13 cellular contexts compared by ENCODE assay signal in the genomic region with DNA sequence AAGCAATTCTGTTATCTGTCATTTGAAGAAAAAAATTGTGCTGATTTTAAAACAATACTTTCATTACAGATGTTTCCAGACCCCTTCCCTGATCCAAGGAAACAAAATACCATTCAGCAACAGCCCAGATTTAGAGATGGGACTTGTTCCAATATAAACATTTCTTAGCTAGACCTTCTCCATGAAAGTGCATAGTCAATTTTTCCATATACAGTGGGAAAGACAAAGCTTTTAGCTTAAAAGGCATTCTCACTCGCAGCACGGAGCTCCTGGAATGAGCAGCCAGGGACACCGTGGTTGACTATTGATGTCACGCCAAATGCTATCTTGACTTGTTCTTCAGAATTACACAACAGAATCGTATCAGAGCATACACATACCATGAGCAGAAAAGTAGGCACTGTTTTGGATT. TPM values are rescaled to one million over a fixed set of nuclear protein-coding genes. Genes with fewer than 3 reads are reported as not detected.
A peak's percentile ranks its signal among the peaks of the same experiment; 100 is the strongest.
DNase-seq lines count a peak whose midpoint lies in the region; ATAC-seq, FAIRE-seq and TF ChIP-seq lines count a peak whose summit lies in the region.
"Had no signal": no experiment of that assay in that cellular context is flagged by ENCODE, and none has a peak within 500 bp of the region (broad histone marks: within the 10 kb centered on the region; RNA-seq: fewer than 3 reads in every experiment).

No MANE protein-coding gene starts in this region.

- H4K20me1 ChIP-seq in GM23248 (ENCODE audit: insufficient read depth) (no peaks in the 10 kb centered on the region), astrocyte (ENCODE audit: insufficient read depth, low read length) (no peaks in the 10 kb centered on the region)

- peaks cover 27% of the 10 kb centered on the region for H3K36me3 ChIP-seq in GM23248 (ENCODE audit: low read depth)
- no peaks in the 10 kb centered on the region for H3K36me3 ChIP-seq in astrocyte (ENCODE audit: insufficient read depth, low read length)
- peaks cover 0 to 4% (median 0%) of the 10 kb centered on the region in 9 donors for H3K36me3 ChIP-seq in heart right ventricle
- no peaks in the 10 kb centered on the region for H3K36me3 ChIP-seq in gastrocnemius medialis

- intact Hi-C loops in heart right ventricle (cut with DNase I) (no loop called here), gastrocnemius medialis (cut with DNase I; ENCODE audit: low total_unique reads) (no loop called here)

- peak; percentile 84 for DNase-seq in GM23248
- peak; percentile 97 for DNase-seq in astrocyte (ENCODE audit: low read depth)
- DNase-seq in heart right ventricle: peak in 1 of 2 donors; percentile 68
- no peak for DNase-seq in gastrocnemius medialis
- DNase-seq in activated T-cell treated with anti-CD3 and anti-CD28 coated beads, Interleukin-2, amount 50 U/mL, for 24 hours: no peak
- DNase-seq in DMS53 (lab: John Stamatoyannopoulos, UW): no peak
- DNase-seq: activated CD8-positive, alpha-beta memory T cell treated with anti-CD3 and anti-CD28 coated beads, Interleukin-2, amount 10 ng/mL, durations not matched to agents 7 days and 5 days; COR-L47; NCI-H226; substantia nigra; SW 1271 had no signal

- no peak overlapping the region for H3K27ac Mint-ChIP-seq in astrocyte (ENCODE audit: unreplicated experiment)
- no peak overlapping the region for H3K27ac Mint-ChIP-seq in activated T-cell treated with anti-CD3 and anti-CD28 coated beads, Interleukin-2, amount 50 U/mL, for 24 hours
- H3K27ac Mint-ChIP-seq: activated CD8-positive, alpha-beta memory T cell treated with anti-CD3 and anti-CD28 coated beads, Interleukin-2, amount 10 ng/mL, durations not matched to agents 7 days and 5 days had no signal

- in situ Hi-C loops in GM23248 (cut with MboI): no loop called here
- in situ Hi-C loops in gastrocnemius medialis (cut with MboI; ENCODE audit: low sequenced_read_pairs in 4 of 4): no loop called here

- no peaks in the 10 kb centered on the region for H3K36me3 Mint-ChIP-seq in astrocyte (ENCODE audit: low read depth, unreplicated experiment)
- H3K36me3 Mint-ChIP-seq in activated T-cell treated with anti-CD3 and anti-CD28 coated beads, Interleukin-2, amount 50 U/mL, for 24 hours (ENCODE audit: low read depth): no peaks in the 10 kb centered on the region

- TF ChIP-seq POLR2A in gastrocnemius medialis (IDR thresholded peaks at IDR 0.05): no peak

- peaks cover 22% of the 10 kb centered on the region for H3K4me1 Mint-ChIP-seq in astrocyte (ENCODE audit: low read depth, unreplicated experiment)
- peaks cover 22% of the 10 kb centered on the region for H3K4me1 Mint-ChIP-seq in activated T-cell treated with anti-CD3 and anti-CD28 coated beads, Interleukin-2, amount 50 U/mL, for 24 hours (ENCODE audit: low read depth)

- FAIRE-seq in astrocyte (lab: Jason Lieb, UNC): peak; percentile 89

- H3K79me2 ChIP-seq in GM23248 (ENCODE audit: insufficient read depth): peaks cover 89% of the 10 kb centered on the region
- H3K79me2 ChIP-seq in astrocyte (ENCODE audit: insufficient read depth, low read length): peaks cover 9% of the 10 kb centered on the region

- H3K27ac ChIP-seq in GM23248 (peak overlapping the region; percentile 86), astrocyte (ENCODE audit: low read depth, low read length) (peak overlapping the region; percentile 79), heart right ventricle (peak overlapping the region; percentile 65 to 89 (median 78)), gastrocnemius medialis (peak overlapping the region; percentile 60 to 75 (median 63))

- H3K9me3 Mint-ChIP-seq in astrocyte (ENCODE audit: unreplicated experiment): no peaks in the 10 kb centered on the region
- H3K9me3 Mint-ChIP-seq in activated T-cell treated with anti-CD3 and anti-CD28 coated beads, Interleukin-2, amount 50 U/mL, for 24 hours: no peaks in the 10 kb centered on the region

- H3K4me3 Mint-ChIP-seq in astrocyte (ENCODE audit: unreplicated experiment): peak overlapping the region; percentile 14
- H3K4me3 Mint-ChIP-seq in activated T-cell treated with anti-CD3 and anti-CD28 coated beads, Interleukin-2, amount 50 U/mL, for 24 hours: no peak overlapping the region
- H3K4me3 Mint-ChIP-seq: activated CD8-positive, alpha-beta memory T cell treated with anti-CD3 and anti-CD28 coated beads, Interleukin-2, amount 10 ng/mL, durations not matched to agents 7 days and 5 days had no signal

- 0 out of 2 replicates have a peak overlapping the region, but pooled peaks have one; percentile 17 for H3K4me3 ChIP-seq in GM23248
- H3K4me3 ChIP-seq in astrocyte (ENCODE audit: insufficient read depth, low read depth, low read length): peak overlapping the region; percentile 14
- peak overlapping the region in 6 of 10 donors; percentile 1 to 28 (median 6) for H3K4me3 ChIP-seq in heart right ventricle
- H3K4me3 ChIP-seq in gastrocnemius medialis: peak overlapping the region in 1 of 4 donors; percentile 3

- H3K27me3 ChIP-seq in GM23248 (replicated peaks; ENCODE audit: insufficient read depth) (no peaks in the 10 kb centered on the region), astrocyte (ENCODE audit: insufficient read depth, low read length) (no peaks in the 10 kb centered on the region), heart right ventricle (no peaks in the 10 kb centered on the region), gastrocnemius medialis (no peaks in the 10 kb centered on the region)

- peak overlapping the region; percentile 66 for H3K9ac ChIP-seq in GM23248
- H3K9ac ChIP-seq in astrocyte (ENCODE audit: low read length): peak overlapping the region; percentile 56

- peak overlapping the region; percentile 70 for H3K4me2 ChIP-seq in GM23248 (ENCODE audit: unreplicated experiment)
- peak overlapping the region; percentile 75 for H3K4me2 ChIP-seq in astrocyte (ENCODE audit: low read length)

- no peaks in the 10 kb centered on the region for H3K9me3 ChIP-seq in GM23248 (ENCODE audit: low read depth)
- H3K9me3 ChIP-seq in astrocyte (ENCODE audit: insufficient read depth, low read depth, low read length): no peaks in the 10 kb centered on the region
- no peaks in the 10 kb centered on the region for H3K9me3 ChIP-seq in heart right ventricle
- no peaks in the 10 kb centered on the region for H3K9me3 ChIP-seq in gastrocnemius medialis

- no peak for TF ChIP-seq CTCF in astrocyte (IDR thresholded peaks at IDR 0.05; ENCODE audit: insufficient read depth, low read depth, low read length)
- TF ChIP-seq CTCF in heart right ventricle (IDR thresholded peaks at IDR 0.05): no peak
- no peak for TF ChIP-seq CTCF in gastrocnemius medialis (IDR thresholded peaks at IDR 0.05 in 4 of 5, conservative IDR thresholded peaks at IDR 0.05 in 1 of 5)

- H2AFZ ChIP-seq in GM23248 (no peak overlapping the region), astrocyte (ENCODE audit: low read depth, low read length) (no peak overlapping the region)

- peaks cover 96% of the 10 kb centered on the region for H3F3A ChIP-seq in GM23248 (ENCODE audit: insufficient read depth)

- WGBS in GM23248 (ENCODE audit: low coverage in 1 of 2, low lambda C conversion rate in 2 of 2, missing lambda C conversion rate in 2 of 2), 2 experiments: 12 to 15% methylated on average over 5 of the region's 5 CpGs
- WGBS in heart right ventricle, 2 donors: 6 to 8% methylated on average over 5 of the region's 5 CpGs

- peaks cover 73% of the 10 kb centered on the region for H3K4me1 ChIP-seq in GM23248 (ENCODE audit: insufficient read depth)
- peaks cover 36% of the 10 kb centered on the region for H3K4me1 ChIP-seq in astrocyte (ENCODE audit: insufficient read depth, low read length)
- H3K4me1 ChIP-seq in heart right ventricle: peaks cover 13 to 93% (median 79%) of the 10 kb centered on the region in 9 donors
- H3K4me1 ChIP-seq in gastrocnemius medialis: peaks cover 0 to 27% of the 10 kb centered on the region in 2 donors

- H3K9me2 ChIP-seq in GM23248 (ENCODE audit: insufficient read depth): no peaks in the 10 kb centered on the region

- H3K27me3 Mint-ChIP-seq in astrocyte (ENCODE audit: low read depth, unreplicated experiment): no peaks in the 10 kb centered on the region
- peaks cover 34% of the 10 kb centered on the region for H3K27me3 Mint-ChIP-seq in activated T-cell treated with anti-CD3 and anti-CD28 coated beads, Interleukin-2, amount 50 U/mL, for 24 hours

- ATAC-seq in heart right ventricle (peak; percentile 48 to 80 (median 70)), gastrocnemius medialis (peak; percentile 23 to 51), HG03342 (IDR thresholded peaks at IDR 0.05; ENCODE audit: unreplicated experiment) (no peak), GM21529 (IDR thresholded peaks at IDR 0.05; ENCODE audit: unreplicated experiment) (no peak)
- ATAC-seq: activated CD8-positive, alpha-beta memory T cell treated with anti-CD3 and anti-CD28 coated beads, Interleukin-2, amount 10 ng/mL, durations not matched to agents 7 days and 5 days had no signal

RNA-seq across cellular contexts. Expression of a gene that starts 21.5 kb away (rescaled TPM):
- 429 and 440 TPM in 2 replicates for total RNA-seq in GM23248 (2014; rRNA removed; shearing (Covaris generic))
- 331 and 339 TPM in 2 replicates for polyA plus RNA-seq in GM23248 (2016; fragmentation: Nextera tagmentation; extraction: Ambion mirVana)
- 2.0 and 5.0 TPM in 2 replicates for total RNA-seq in astrocyte
- 100 to 1,000 TPM in 1 of 10 donors, 10 to 100 TPM in 9; 35.4 to 103 (median 82.5) TPM for total RNA-seq in heart right ventricle
- polyA plus RNA-seq in heart right ventricle: 10 to 100 TPM; 23.7 to 92.5 TPM
- 10 to 100 TPM in 1 of 4 donors, 1 to 10 TPM in 3; 4.4 to 19.1 (median 7.4) TPM for total RNA-seq in gastrocnemius medialis
- total RNA-seq: activated CD8-positive, alpha-beta memory T cell treated with anti-CD3 and anti-CD28 coated beads, Interleukin-2, amount 10 ng/mL, durations not matched to agents 7 days and 5 days had no signal

Comparison
In these comparisons a context has a peak if more than half of its experiments do, and no peak if none do; other contexts are left out.
1. DNase-seq: peak in GM23248 (single experiment) and astrocyte (single experiment); none in gastrocnemius medialis (0 of 2), activated T-cell treated with anti-CD3 and anti-CD28 coated beads, Interleukin-2, amount 50 U/mL, for 24 hours (single experiment) and DMS53 (single experiment).
2. ATAC-seq: peak in heart right ventricle (8 of 8) and gastrocnemius medialis (2 of 2); none in HG03342 (single experiment) and GM21529 (single experiment).
3. Peak in every context shown above with its lines, with median percentiles within 50 percentile points of each other: H3K27ac ChIP-seq.